In genomic region chr14:54267172-54267571, GRCh38 we compare ENCODE assay signal across 14 cellular contexts.
A peak's percentile ranks its signal among the peaks of the same experiment; 100 is the strongest.
DNase-seq lines count a peak whose midpoint lies in the region; ATAC-seq and TF ChIP-seq lines count a peak whose summit lies in the region.
"Had no signal": no experiment of that assay in that cellular context is flagged by ENCODE, and none has a peak within 500 bp of the region (broad histone marks: within the 10 kb centered on the region; RNA-seq: fewer than 3 reads in every experiment).

No MANE protein-coding gene starts in this region.

- H3K27me3 Mint-ChIP-seq in glutamatergic neuron (ENCODE audit: unreplicated experiment) = no peaks in the 10 kb centered on the region

- H3K4me3 Mint-ChIP-seq in glutamatergic neuron (ENCODE audit: unreplicated experiment) = no peak overlapping the region
- H3K4me3 Mint-ChIP-seq: central memory CD8-positive, alpha-beta T cell had no signal

- H3K4me3 ChIP-seq in GM12864 (ENCODE audit: low read depth, low read length) = no peak overlapping the region
- no peak overlapping the region for H3K4me3 ChIP-seq in psoas muscle

- no peaks in the 10 kb centered on the region for H3K4me1 ChIP-seq in psoas muscle

- H3K36me3 ChIP-seq in psoas muscle (ENCODE audit: insufficient read depth in 1 of 2, low read depth in 1 of 2) = no peaks in the 10 kb centered on the region

- no peak overlapping the region for H3K27ac Mint-ChIP-seq in glutamatergic neuron (ENCODE audit: unreplicated experiment)
- H3K27ac Mint-ChIP-seq: IgD-negative memory B cell had no signal

- no peak overlapping the region for H3K27ac ChIP-seq in psoas muscle

- ATAC-seq in GM19324 (IDR thresholded peaks at IDR 0.05; ENCODE audit: low FRiP score, unreplicated experiment) (peak; percentile 67), HG02870 (IDR thresholded peaks at IDR 0.05; ENCODE audit: unreplicated experiment) (peak; percentile 91), psoas muscle (no peak)

- no peaks in the 10 kb centered on the region for H3K27me3 ChIP-seq in psoas muscle (ENCODE audit: insufficient read depth in 3 of 3, low read length in 2 of 3)

- no peaks in the 10 kb centered on the region for H3K9me3 ChIP-seq in psoas muscle

- intact Hi-C loops in psoas muscle (cut with DNase I) = no loop called here

- no peaks in the 10 kb centered on the region for H3K4me1 Mint-ChIP-seq in glutamatergic neuron (ENCODE audit: low read depth, unreplicated experiment)
- H3K4me1 Mint-ChIP-seq: central memory CD8-positive, alpha-beta T cell had no signal

- peak; percentile 50 for DNase-seq in GM12864 (ENCODE audit: low read depth)
- peak; percentile 19 for DNase-seq in MV-4-11 (lab: John Stamatoyannopoulos, UW)
- DNase-seq in glutamatergic neuron = no peak
- no peak for DNase-seq in activated effector memory CD4-positive, alpha-beta T cell treated with anti-CD3 and anti-CD28 coated beads, Interleukin-2, amount 50 U/mL, for 16 hours
- DNase-seq in stimulated activated CD4-positive, alpha-beta T cell treated with anti-CD3 and anti-CD28 coated beads, Interleukin-12 subunit alpha, Interleukin-12 subunit beta, amount 100 ng/mL, for 4 hours = no peak
- no peak for DNase-seq in psoas muscle
- DNase-seq: C1 segment of cervical spinal cord, midbrain, NCI-H524 treated with DMSO at 0.1 percent for 48 hours, SW 1271 had no signal

- no peaks in the 10 kb centered on the region for H3K9me3 Mint-ChIP-seq in glutamatergic neuron (ENCODE audit: unreplicated experiment)
- H3K9me3 Mint-ChIP-seq: central memory CD8-positive, alpha-beta T cell; IgD-negative memory B cell had no signal

- 65 to 79% (median 75%) methylated on average over 2 of the region's 2 CpGs for WGBS in psoas muscle, 3 donors

- no peak for TF ChIP-seq CTCF in GM12864 (IDR thresholded peaks at IDR 0.05; ENCODE audit: low read depth, low read length, missing control alignments)
- no peak for TF ChIP-seq CTCF in glutamatergic neuron (IDR thresholded peaks at IDR 0.05; ENCODE audit: partially characterized antibody, unreplicated experiment)
- no peak for TF ChIP-seq CTCF in psoas muscle (IDR thresholded peaks at IDR 0.05)

- H3K36me3 Mint-ChIP-seq in glutamatergic neuron (ENCODE audit: unreplicated experiment) = no peaks in the 10 kb centered on the region

Comparison
In these comparisons a context has a peak if more than half of its experiments do, and no peak if none do; other contexts are left out.
1. DNase-seq: peak in GM12864 (single experiment) and MV-4-11 (single experiment); none in glutamatergic neuron (single experiment), activated effector memory CD4-positive, alpha-beta T cell treated with anti-CD3 and anti-CD28 coated beads, Interleukin-2, amount 50 U/mL, for 16 hours (single experiment), stimulated activated CD4-positive, alpha-beta T cell treated with anti-CD3 and anti-CD28 coated beads, Interleukin-12 subunit alpha, Interleukin-12 subunit beta, amount 100 ng/mL, for 4 hours (single experiment) and psoas muscle (0 of 2).
2. ATAC-seq: peak in GM19324 (single experiment) and HG02870 (single experiment); none in psoas muscle (0 of 4).